Comparison of ENCODE assay signal across 2 cellular contexts in genomic region chr16:80996688-80997138, GRCh38.
TF ChIP-seq lines count a peak whose summit lies in the region.

No MANE protein-coding gene starts in this region.

TF ChIP-seq in endothelial cell of umbilical vein, 7 proteins besides CTCF, POLR2A, EP300 and RAD21:
- TF ChIP-seq FOS (IDR thresholded peaks at IDR 0.05; ENCODE audit: borderline replicate concordance, insufficient read depth, low read length) (no peak), GATA2 (IDR thresholded peaks at IDR 0.05; ENCODE audit: insufficient read depth, insufficient read length, low read depth, low read length) (no peak), JUN (IDR thresholded peaks at IDR 0.05; ENCODE audit: borderline replicate concordance, insufficient read depth, insufficient read length, low read depth) (no peak), POLR2AphosphoS5 (IDR thresholded peaks at IDR 0.05; ENCODE audit: insufficient read depth, low read depth, low read length) (no peak), MYC (IDR thresholded peaks at IDR 0.05; ENCODE audit: low read depth, low read length) (no peak), MAX (IDR thresholded peaks at IDR 0.05; ENCODE audit: insufficient read depth, insufficient read length) (no peak), EZH2 (IDR thresholded peaks at IDR 0.05; ENCODE audit: borderline replicate concordance, low read depth, low read length, severe bottlenecking) (no peak)

TF ChIP-seq in GM23338, 12 proteins besides CTCF, POLR2A, EP300 and RAD21:
- TF ChIP-seq ETS1 (IDR thresholded peaks at IDR 0.05) = no peak
- TF ChIP-seq ZNF331 (CRISPR knock-in tag; IDR thresholded peaks at IDR 0.05; ENCODE audit: low read depth) = no peak
- no peak for TF ChIP-seq EZH2phosphoT487 (IDR thresholded peaks at IDR 0.05; ENCODE audit: unreplicated experiment)
- no peak for TF ChIP-seq ZNF462 (CRISPR knock-in tag; IDR thresholded peaks at IDR 0.05)
- TF ChIP-seq EZH2 (IDR thresholded peaks at IDR 0.05; ENCODE audit: low read depth, unreplicated experiment) = no peak
- no peak for TF ChIP-seq ZNF114 (CRISPR knock-in tag; IDR thresholded peaks at IDR 0.05)
- TF ChIP-seq NANOG (IDR thresholded peaks at IDR 0.05; ENCODE audit: borderline replicate concordance) = no peak
- TF ChIP-seq POLR2AphosphoS5 (IDR thresholded peaks at IDR 0.05; ENCODE audit: low read depth) = no peak
- no peak for TF ChIP-seq REST (IDR thresholded peaks at IDR 0.05; ENCODE audit: unreplicated experiment)
- no peak for TF ChIP-seq STAT1 (IDR thresholded peaks at IDR 0.05; ENCODE audit: unreplicated experiment)
- TF ChIP-seq CREB1 (CRISPR knock-in tag; IDR thresholded peaks at IDR 0.05; ENCODE audit: low read depth) = no peak
- no peak for TF ChIP-seq JUNB (IDR thresholded peaks at IDR 0.05; ENCODE audit: unreplicated experiment)
